Comparison of ENCODE assay signal across 8 cellular contexts in the genomic region with DNA sequence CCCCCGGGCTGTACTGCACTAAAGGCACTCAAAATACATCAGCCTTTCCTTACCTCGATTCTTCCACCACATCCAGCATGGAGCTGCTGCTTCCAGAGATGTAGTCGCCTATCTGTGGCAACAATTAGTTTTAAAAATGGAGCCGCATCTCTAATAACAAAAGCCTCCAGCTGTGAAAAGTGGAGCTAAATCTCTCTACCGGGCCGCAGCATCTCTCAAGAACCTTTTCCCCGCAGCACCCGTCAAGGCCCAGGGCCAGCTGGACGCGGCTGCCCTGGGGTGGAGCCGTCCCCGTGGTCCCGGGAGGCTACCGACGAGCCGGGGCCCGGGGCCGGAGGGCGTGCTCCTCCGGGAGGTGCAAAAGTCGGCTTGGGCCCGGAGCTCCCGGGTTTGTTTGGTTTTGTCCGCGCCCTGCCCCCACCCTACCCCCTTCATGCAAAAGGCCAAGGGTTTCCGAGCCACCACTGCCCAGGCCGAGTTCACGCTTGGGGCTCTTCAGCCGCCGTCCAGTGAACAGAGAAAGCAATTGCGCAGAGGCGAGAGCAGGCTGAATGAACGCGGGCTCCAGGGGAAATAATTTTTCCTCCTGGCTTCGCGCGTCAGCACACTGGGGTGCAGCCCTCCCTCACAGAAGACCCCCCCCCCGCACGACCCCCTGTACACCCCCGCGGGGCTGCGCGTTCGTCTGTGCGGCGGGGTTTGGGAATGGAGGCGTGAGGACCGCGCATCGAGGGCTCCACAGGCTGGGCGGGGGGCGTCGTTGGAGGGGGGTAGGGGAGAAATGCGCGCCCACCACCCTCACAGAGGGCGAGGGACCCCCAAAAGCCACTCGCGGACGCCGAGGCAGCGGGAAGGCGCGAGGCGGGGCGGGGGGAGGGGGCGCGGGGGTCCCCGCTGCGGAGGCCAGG. TPM values are rescaled to one million over a fixed set of nuclear protein-coding genes. Genes with fewer than 3 reads are reported as not detected.
DNase-seq lines count a peak whose midpoint lies in the region; ATAC-seq, FAIRE-seq and TF ChIP-seq lines count a peak whose summit lies in the region.

No MANE protein-coding gene starts in this region.

- no peak for FAIRE-seq in A549 (lab: Jason Lieb, UNC)

- TF ChIP-seq CTCF in A549 (IDR thresholded peaks at IDR 0.05) = no peak
- no peak for TF ChIP-seq CTCF in HFF-Myc (IDR thresholded peaks at IDR 0.05; ENCODE audit: low read depth, low read length, missing control alignments)
- no peak for TF ChIP-seq CTCF in mucosa of descending colon (IDR thresholded peaks at IDR 0.05)
- TF ChIP-seq CTCF in GM10248 (IDR thresholded peaks at IDR 0.05; ENCODE audit: control extremely low read depth, extremely low read depth, low read depth, missing control alignments) = no peak

- CTCF ChIA-PET in A549 (lab: Yijun Ruan, JAX) = interaction anchor here (0.7 to 1.5 kb wide), 8 partner anchors 19 to 204 kb away, joined by 3 to 6 read pairs (median 3); no protein-coding TSS in a partner anchor
- CTCF ChIA-PET in GM10248 (lab: Yijun Ruan, JAX) = interaction anchor here (1.1 kb wide), 1 partner anchor 50 kb away, joined by 3 read pairs; no protein-coding TSS in a partner anchor

- no peak for TF ChIP-seq RAD21 in A549 (conservative IDR thresholded peaks at IDR 0.05 in 1 of 2, IDR thresholded peaks at IDR 0.05 in 1 of 2)

- H3K36me3 ChIP-seq in mucosa of descending colon (ENCODE audit: low read depth) = no peaks in the 10 kb centered on the region
- no peaks in the 10 kb centered on the region for H3K36me3 ChIP-seq in effector memory CD4-positive, alpha-beta T cell (ENCODE audit: control insufficient read depth, insufficient read depth, low read length)

- no peak for TF ChIP-seq EP300 in A549 (IDR thresholded peaks at IDR 0.05)

- DNase-seq in A549 (ENCODE audit: low read depth in 1 of 2, low spot score in 1 of 2) = no peak
- no peak for DNase-seq in HFF-Myc (ENCODE audit: extremely low read depth, low read depth)
- peak; percentile 83 for DNase-seq in ecto neural progenitor cell (ENCODE audit: low spot score)
- no peak for DNase-seq in mucosa of descending colon
- no peak for DNase-seq in effector memory CD4-positive, alpha-beta T cell
- DNase-seq in activated CD4-positive, alpha-beta T cell treated with anti-CD3 and anti-CD28 coated beads for 1 hour = no peak
- DNase-seq in NCI-H1048 (lab: John Stamatoyannopoulos, UW) = no peak
- DNase-seq in GM10248 (ENCODE audit: extremely low spot score) = no peak

- H3K9me3 ChIP-seq in A549 (no peaks in the 10 kb centered on the region), mucosa of descending colon (no peaks in the 10 kb centered on the region)
- H3K9me3 ChIP-seq in effector memory CD4-positive, alpha-beta T cell (ENCODE audit: control insufficient read depth, low read length) = no peaks in the 10 kb centered on the region

- intact Hi-C loops in mucosa of descending colon (cut with DNase I, micrococcal nuclease) = no loop called here

- peak overlapping the region; percentile 65 to 93 for H3K27ac ChIP-seq in A549
- H3K27ac ChIP-seq in effector memory CD4-positive, alpha-beta T cell (ENCODE audit: insufficient read depth, low read length, poor library complexity, severe bottlenecking) = no peak overlapping the region

- no peak for TF ChIP-seq POLR2A in A549 (IDR thresholded peaks at IDR 0.05; ENCODE audit: low read length)

- ATAC-seq in A549 (no peak), mucosa of descending colon (peak; percentile 12)

- 75% methylated on average over 14 of the region's 69 CpGs for WGBS in A549 (ENCODE audit: missing lambda C conversion rate)

- peaks cover 5% of the 10 kb centered on the region for H3K27me3 ChIP-seq in effector memory CD4-positive, alpha-beta T cell (replicated peaks; ENCODE audit: control insufficient read depth, insufficient read depth, low read length, poor library complexity, severe bottlenecking)

- H3K4me2 ChIP-seq in A549 = peak overlapping the region; percentile 81

- POLR2A ChIA-PET in A549 (lab: Yijun Ruan, JAX) (no interaction called here), GM10248 (lab: Yijun Ruan, JAX) (no interaction called here)

- H3K4me1 ChIP-seq in A549 = no peaks in the 10 kb centered on the region
- H3K4me1 ChIP-seq in mucosa of descending colon (ENCODE audit: low read depth) = peaks cover 17% of the 10 kb centered on the region
- H3K4me1 ChIP-seq in effector memory CD4-positive, alpha-beta T cell (ENCODE audit: control insufficient read depth, insufficient read depth, low read length, poor library complexity, severe bottlenecking) = no peaks in the 10 kb centered on the region

- H3K4me3 ChIP-seq in A549 (peak overlapping the region; percentile 62), HFF-Myc (replicated peaks; ENCODE audit: low read depth, low read length) (peak overlapping the region; percentile 35), mucosa of descending colon (no peak overlapping the region)
- H3K4me3 ChIP-seq in effector memory CD4-positive, alpha-beta T cell (ENCODE audit: insufficient read depth, low read depth, low read length, poor library complexity, severe bottlenecking) = no peak overlapping the region

TF ChIP-seq in A549, 52 proteins besides CTCF, POLR2A, EP300 and RAD21:
- TF ChIP-seq NPAS2 (CRISPR knock-in tag; IDR thresholded peaks at IDR 0.05; ENCODE audit: borderline replicate concordance) (no peak), EHMT2 (IDR thresholded peaks at IDR 0.05; ENCODE audit: low read depth) (no peak), NR3C1 (IDR thresholded peaks at IDR 0.05) (no peak), ZSCAN20 (CRISPR knock-in tag; IDR thresholded peaks at IDR 0.05) (no peak), CBX2 (IDR thresholded peaks at IDR 0.05; ENCODE audit: borderline replicate concordance, low read depth) (no peak)
- TF ChIP-seq, protein P1, sequence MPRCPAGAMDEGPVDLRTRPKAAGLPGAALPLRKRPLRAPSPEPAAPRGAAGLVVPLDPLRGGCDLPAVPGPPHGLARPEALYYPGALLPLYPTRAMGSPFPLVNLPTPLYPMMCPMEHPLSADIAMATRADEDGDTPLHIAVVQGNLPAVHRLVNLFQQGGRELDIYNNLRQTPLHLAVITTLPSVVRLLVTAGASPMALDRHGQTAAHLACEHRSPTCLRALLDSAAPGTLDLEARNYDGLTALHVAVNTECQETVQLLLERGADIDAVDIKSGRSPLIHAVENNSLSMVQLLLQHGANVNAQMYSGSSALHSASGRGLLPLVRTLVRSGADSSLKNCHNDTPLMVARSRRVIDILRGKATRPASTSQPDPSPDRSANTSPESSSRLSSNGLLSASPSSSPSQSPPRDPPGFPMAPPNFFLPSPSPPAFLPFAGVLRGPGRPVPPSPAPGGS (IDR thresholded peaks at IDR 0.05) = no peak

RNA-seq across cellular contexts. Expression of a gene that starts 0.6 kb away (rescaled TPM):
- polyA plus RNA-seq in A549 (2011; rRNA removed) (2.8 and 3.0 TPM in 2 replicates), A549 (2017; fragmentation: RNase III; extraction: RNeasy Plus Mini Kit Qiagen cat#74134 plus additional on column Dnase treatment) (1.00 to 1.4 TPM (median 1.1 TPM) in 3 replicates)
- polyA plus RNA-seq in A549 (2012; cell fraction: cytosol; rRNA removed) = 0.65 and 0.83 TPM in 2 replicates
- 0.91 and 1.4 TPM in 2 replicates for polyA plus RNA-seq in A549 (2012; cell fraction: nucleus; rRNA removed)
- 4.3 and 5.9 TPM in 2 replicates for polyA minus RNA-seq in A549 (2011; rRNA and poly(A)+ RNA removed)
- total RNA-seq in mucosa of descending colon = 1 to 10 TPM in 1 of 3 donors, under 1 TPM in 2; 0.26 to 1.0 (median 0.29) TPM

Comparison
In these comparisons a context has a peak if more than half of its experiments do, and no peak if none do; other contexts are left out.
1. H3K4me3 ChIP-seq: peak in A549 (single experiment) and HFF-Myc (single experiment); none in mucosa of descending colon (single experiment) and effector memory CD4-positive, alpha-beta T cell (single experiment).